28 cellular contexts compared by ENCODE assay signal in genomic region chr4:84683486-84683885, GRCh38.
DNase-seq lines count a peak whose midpoint lies in the region; ATAC-seq and TF ChIP-seq lines count a peak whose summit lies in the region.
"Had no signal": no experiment of that assay in that cellular context is flagged by ENCODE, and none has a peak within 500 bp of the region (broad histone marks: within the 10 kb centered on the region; RNA-seq: fewer than 3 reads in every experiment).

No MANE protein-coding gene starts in this region.

- peaks cover 83% of the 10 kb centered on the region for H3K36me3 Mint-ChIP-seq in nephron progenitor cell (ENCODE audit: low read depth)
- H3K36me3 Mint-ChIP-seq: activated naive CD8-positive, alpha-beta T cell; naive B cell; stimulated activated naive B cell treated with anti-CD40 and anti-IgM and Interleukin-4, amounts not matched to agents 10 μg/mL and 1 μg/mL and 100 μg/mL, for 72 hours had no signal

- POLR2A ChIA-PET in A673 (lab: Charles Lee; ENCODE audit: low non-redundant PET): no interaction called here

- H3K4me3 Mint-ChIP-seq in nephron progenitor cell: no peak overlapping the region
- H3K4me3 Mint-ChIP-seq: activated naive CD8-positive, alpha-beta T cell; naive B cell; stimulated activated naive B cell treated with anti-CD40 and anti-IgM and Interleukin-4, amounts not matched to agents 10 μg/mL and 1 μg/mL and 100 μg/mL, for 72 hours had no signal

- TF ChIP-seq CTCF in right atrium auricular region (IDR thresholded peaks at IDR 0.05) (no peak), gastroesophageal sphincter (IDR thresholded peaks at IDR 0.05) (no peak), nephron progenitor cell (IDR thresholded peaks at IDR 0.05) (no peak), A673 (conservative IDR thresholded peaks at IDR 0.05; ENCODE audit: low read depth, low read length) (no peak)

- peaks cover 6% of the 10 kb centered on the region for H3K4me1 Mint-ChIP-seq in nephron progenitor cell
- H3K4me1 Mint-ChIP-seq: naive B cell had no signal

- no peaks in the 10 kb centered on the region for H3K9me3 Mint-ChIP-seq in nephron progenitor cell
- H3K9me3 Mint-ChIP-seq: naive B cell; stimulated activated naive B cell treated with anti-CD40 and anti-IgM and Interleukin-4, amounts not matched to agents 10 μg/mL and 1 μg/mL and 100 μg/mL, for 72 hours had no signal

- no peak for TF ChIP-seq EP300 in gastroesophageal sphincter (IDR thresholded peaks at IDR 0.05)

- H3K27ac Mint-ChIP-seq in nephron progenitor cell: peak overlapping the region; percentile 77
- H3K27ac Mint-ChIP-seq: activated naive CD8-positive, alpha-beta T cell; naive B cell; stimulated activated naive B cell treated with anti-CD40 and anti-IgM and Interleukin-4, amounts not matched to agents 10 μg/mL and 1 μg/mL and 100 μg/mL, for 72 hours had no signal

- H3K9me3 ChIP-seq in right atrium auricular region (no peaks in the 10 kb centered on the region), gastroesophageal sphincter (no peaks in the 10 kb centered on the region), A673 (ENCODE audit: low read depth, low read length, poor library complexity, severe bottlenecking) (no peaks in the 10 kb centered on the region)
- H3K9me3 ChIP-seq: MG63, tibial artery had no signal

- H3K4me3 ChIP-seq in right atrium auricular region (no peak overlapping the region), gastroesophageal sphincter (no peak overlapping the region), A673 (ENCODE audit: low read depth, low read length, poor library complexity, severe bottlenecking) (no peak overlapping the region)
- H3K4me3 ChIP-seq: coronary artery, MG63, tibial artery had no signal

- H3K4me1 ChIP-seq in right atrium auricular region (peaks cover 0 to 18% of the 10 kb centered on the region in 2 donors), gastroesophageal sphincter (peaks cover 0 to 15% (median 0%) of the 10 kb centered on the region in 3 donors), A673 (ENCODE audit: insufficient read depth, low read length, poor library complexity, severe bottlenecking) (peaks cover 5% of the 10 kb centered on the region)

- DNase-seq in Right ventricle myocardium inferior (ENCODE audit: missing footprints) (no peak), right atrium auricular region (ENCODE audit: low spot score) (no peak), nephron progenitor cell (no peak), NK-92 (lab: John Stamatoyannopoulos, UW; ENCODE audit: unreplicated experiment) (no peak), A673 (ENCODE audit: low spot score) (no peak), activated gamma-delta T cell treated with Interleukin-2 at 50 U/mL for 16 hours (no peak)
- DNase-seq: 8988T; activated CD4-positive, alpha-beta T cell treated with anti-CD3 and anti-CD28 coated beads, Interleukin-2, amount 50 U/mL, for 48 hours; activated CD8-positive, alpha-beta memory T cell treated with anti-CD3 and anti-CD28 coated beads, Interleukin-2, amount 50 U/mL, for 4 hours; GDM1; GOT3; KBM-7; kidney glomerular epithelial cell; MG63; naive B cell; NCI-H1417; NCI-H2081; NCI-H82; occipital lobe; OCI-M1; stimulated activated CD4-positive, alpha-beta T cell treated with anti-CD3 and anti-CD28 coated beads, Interleukin-4, amount 100 ng/mL, for 24 hours; stimulated activated naive B cell treated with anti-CD40 and anti-IgM and Interleukin-4, amounts not matched to agents 10 μg/mL and 1 μg/mL and 100 μg/mL, for 72 hours; T1000 had no signal

- CTCF ChIA-PET in A673 (lab: Charles Lee): no interaction called here

- H3K27me3 Mint-ChIP-seq in nephron progenitor cell (ENCODE audit: low read depth, poor library complexity): no peaks in the 10 kb centered on the region
- H3K27me3 Mint-ChIP-seq: naive B cell; stimulated activated naive B cell treated with anti-CD40 and anti-IgM and Interleukin-4, amounts not matched to agents 10 μg/mL and 1 μg/mL and 100 μg/mL, for 72 hours had no signal

- no TSS peak for BruUV-seq in A673 (replicated peaks; lab: Mats Ljungman, UMichigan)

- peak; percentile 66 for ATAC-seq in Right ventricle myocardium inferior
- peak; percentile 29 for ATAC-seq in gastroesophageal sphincter
- ATAC-seq in HG02885 (IDR thresholded peaks at IDR 0.05; ENCODE audit: poor library complexity, unreplicated experiment): no peak
- ATAC-seq: stimulated activated naive B cell treated with anti-CD40 and anti-IgM and Interleukin-4, amounts not matched to agents 10 μg/mL and 1 μg/mL and 100 μg/mL, for 72 hours had no signal

- H3K36me3 ChIP-seq in right atrium auricular region (peaks cover 57% of the 10 kb centered on the region), gastroesophageal sphincter (peaks cover 0 to 99% of the 10 kb centered on the region in 2 donors), A673 (ENCODE audit: insufficient read depth, low read length, poor library complexity, severe bottlenecking) (peaks cover 20% of the 10 kb centered on the region)

- intact Hi-C loops in Right ventricle myocardium inferior (cut with DNase I) (loop anchor here (5.0 kb wide), 1 partner anchor 101 kb away; the partner anchor contains the start of gene CDS1), A673 (cut with micrococcal nuclease; ENCODE audit: unreplicated experiment) (no loop called here)

- WGBS in gastroesophageal sphincter (ENCODE audit: low coverage in 1 of 2), 2 donors: 70 to 80% methylated on average over 2 to 3 of the region's 5 CpGs

- no peak for TF ChIP-seq POLR2A in gastroesophageal sphincter (IDR thresholded peaks at IDR 0.05)

- H3K27me3 ChIP-seq in right atrium auricular region (no peaks in the 10 kb centered on the region), gastroesophageal sphincter (no peaks in the 10 kb centered on the region), A673 (replicated peaks; ENCODE audit: insufficient read depth, low read depth, low read length, poor library complexity) (no peaks in the 10 kb centered on the region)
- H3K27me3 ChIP-seq: MG63, tibial artery had no signal

- H3K27ac ChIP-seq in right atrium auricular region (no peak overlapping the region), gastroesophageal sphincter (peak overlapping the region in 2 of 4 donors; percentile 16 to 22), A673 (ENCODE audit: low read depth, low read length, poor library complexity, severe bottlenecking) (no peak overlapping the region)
- H3K27ac ChIP-seq: tibial artery had no signal
